In genomic region chr22:38733329-38734202, GRCh38 we compare ENCODE assay signal across 7 cellular contexts. TPM values are rescaled to one million over a fixed set of nuclear protein-coding genes. Genes with fewer than 3 reads are reported as not detected.
DNase-seq lines count a peak whose midpoint lies in the region; ATAC-seq and TF ChIP-seq lines count a peak whose summit lies in the region.

No MANE protein-coding gene starts in this region.

- POLR2A ChIA-PET in naive thymus-derived CD4-positive, alpha-beta T cell (lab: Charles Lee), result interaction anchor here (0.5 to 31.4 kb wide), 12 partner anchors 9 to 118 kb away, joined by 3 to 1007 read pairs (median 4); partner anchors contain the start of genes GTPBP1, NPTXR, SUN2 and TOMM22

- peak; percentile 67 for ATAC-seq in naive thymus-derived CD4-positive, alpha-beta T cell
- ATAC-seq in aorta (ENCODE audit: low FRiP score) (peak; percentile 27), GM18520 (IDR thresholded peaks at IDR 0.05; ENCODE audit: unreplicated experiment) (no peak)

- peak overlapping the region in 5 of 10 donors; percentile 11 to 51 (median 32) for H3K4me3 Mint-ChIP-seq in naive thymus-derived CD4-positive, alpha-beta T cell

- H3K4me3 ChIP-seq in GM12864 (ENCODE audit: low read depth, low read length), result no peak overlapping the region
- no peak overlapping the region for H3K4me3 ChIP-seq in esophagus (ENCODE audit: low read depth in 1 of 2, low read length in 2 of 2)
- no peak overlapping the region for H3K4me3 ChIP-seq in naive thymus-derived CD4-positive, alpha-beta T cell (ENCODE audit: low read length)
- H3K4me3 ChIP-seq in aorta (ENCODE audit: low read length in 2 of 2), result no peak overlapping the region

- TF ChIP-seq CTCF in GM12864 (IDR thresholded peaks at IDR 0.05; ENCODE audit: low read depth, low read length, missing control alignments), result peak; percentile 84

- H3K9me3 ChIP-seq in esophagus (ENCODE audit: control insufficient read depth in 2 of 2, insufficient read depth in 1 of 2, low read depth in 1 of 2, low read length in 1 of 2), result no peaks in the 10 kb centered on the region
- H3K9me3 ChIP-seq in naive thymus-derived CD4-positive, alpha-beta T cell (ENCODE audit: control insufficient read depth in 2 of 3, low read length in 3 of 3), result no peaks in the 10 kb centered on the region
- no peaks in the 10 kb centered on the region for H3K9me3 ChIP-seq in aorta (ENCODE audit: control insufficient read depth, low read length)

- CTCF ChIA-PET in naive thymus-derived CD4-positive, alpha-beta T cell (lab: Charles Lee), result interaction anchor here (0.9 to 3.4 kb wide), 20 partner anchors 9 to 137 kb away, joined by 3 to 24 read pairs (median 4); no protein-coding TSS in a partner anchor

- H3K4me1 Mint-ChIP-seq in naive thymus-derived CD4-positive, alpha-beta T cell, result peaks cover 25 to 65% (median 54%) of the 10 kb centered on the region in 7 donors

- no peak for DNase-seq in GM12864 (ENCODE audit: low read depth)
- peak; percentile 88 for DNase-seq in NCI-H2029 (lab: John Stamatoyannopoulos, UW)
- peak; percentile 64 for DNase-seq in activated CD8-positive, alpha-beta memory T cell treated with anti-CD3 and anti-CD28 coated beads, Interleukin-2, amount 50 U/mL, for 4 hours
- peak in 5 of 9 donors; percentile 37 to 55 (median 49) for DNase-seq in naive thymus-derived CD4-positive, alpha-beta T cell
- DNase-seq in aorta, result peak; percentile 58 to 82

- peaks cover 0 to 17% of the 10 kb centered on the region in 2 donors for H3K4me1 ChIP-seq in esophagus (ENCODE audit: control insufficient read depth in 2 of 2, insufficient read depth in 2 of 2, low read length in 1 of 2)
- H3K4me1 ChIP-seq in naive thymus-derived CD4-positive, alpha-beta T cell (ENCODE audit: control insufficient read depth in 2 of 2, insufficient read depth in 2 of 2, low read length in 2 of 2), result peaks cover 17 to 20% of the 10 kb centered on the region in 2 donors
- peaks cover 0 to 3% of the 10 kb centered on the region in 2 donors for H3K4me1 ChIP-seq in aorta (ENCODE audit: control insufficient read depth in 1 of 2, insufficient read depth in 2 of 2, low read length in 2 of 2)

- H3K27ac ChIP-seq in esophagus (ENCODE audit: low read depth in 2 of 2, low read length in 1 of 2) (peak overlapping the region; percentile 53 to 66), aorta (ENCODE audit: low read depth in 1 of 2, low read length in 2 of 2) (peak overlapping the region in 1 of 2 donors; percentile 74)
- peak overlapping the region; percentile 54 for H3K27ac ChIP-seq in naive thymus-derived CD4-positive, alpha-beta T cell (ENCODE audit: low read depth, low read length)

- H3K27ac Mint-ChIP-seq in naive thymus-derived CD4-positive, alpha-beta T cell, result peak overlapping the region; percentile 79 to 91 (median 87)

- H3K36me3 ChIP-seq in esophagus (ENCODE audit: control insufficient read depth in 2 of 2, insufficient read depth in 2 of 2, low read length in 1 of 2) (peaks cover 40 to 62% of the 10 kb centered on the region in 2 donors), aorta (ENCODE audit: control insufficient read depth in 1 of 2, insufficient read depth in 2 of 2, low read length in 1 of 2) (peaks cover 2 to 19% of the 10 kb centered on the region in 2 donors)
- peaks cover 37 to 87% (median 45%) of the 10 kb centered on the region in 3 experiments for H3K36me3 ChIP-seq in naive thymus-derived CD4-positive, alpha-beta T cell (ENCODE audit: control insufficient read depth in 2 of 3, insufficient read depth in 3 of 3, low read length in 3 of 3)

- H3K27me3 Mint-ChIP-seq in naive thymus-derived CD4-positive, alpha-beta T cell, result no peaks in the 10 kb centered on the region

- H3K27me3 ChIP-seq in esophagus (ENCODE audit: control insufficient read depth in 1 of 2, insufficient read depth in 2 of 2, low read length in 2 of 2) (no peaks in the 10 kb centered on the region), aorta (ENCODE audit: control insufficient read depth in 1 of 2, insufficient read depth in 2 of 2, low read length in 1 of 2) (no peaks in the 10 kb centered on the region)
- no peaks in the 10 kb centered on the region for H3K27me3 ChIP-seq in naive thymus-derived CD4-positive, alpha-beta T cell (ENCODE audit: control insufficient read depth in 2 of 2, insufficient read depth in 2 of 2, low read length in 2 of 2)

- H3K9me3 Mint-ChIP-seq in naive thymus-derived CD4-positive, alpha-beta T cell, result peaks cover 0 to 8% (median 0%) of the 10 kb centered on the region in 11 donors

- intact Hi-C loops in naive thymus-derived CD4-positive, alpha-beta T cell (cut with micrococcal nuclease), result loop anchor here (1.0 to 2.0 kb wide), 5 partner anchors 17 to 136 kb away; no protein-coding TSS in a partner anchor
- intact Hi-C loops in aorta (cut with DNase I), result no loop called here

- 40% methylated on average over 9 of the region's 9 CpGs for WGBS in esophagus, 2 donors
- 29 to 35% methylated on average over 9 of the region's 9 CpGs for WGBS in aorta, 2 donors

- peaks cover 0 to 45% (median 23%) of the 10 kb centered on the region in 5 donors for H3K36me3 Mint-ChIP-seq in naive thymus-derived CD4-positive, alpha-beta T cell

RNA-seq across cellular contexts. Expression of gene SUN2, which starts 22.2 kb away (rescaled TPM):
- 10 to 100 TPM; 61.7 to 70.1 TPM for polyA plus RNA-seq in esophagus
- 100 to 1,000 TPM; 509 to 977 (median 558) TPM for total RNA-seq in naive thymus-derived CD4-positive, alpha-beta T cell
- 100 to 1,000 TPM; 397 to 696 TPM for polyA plus RNA-seq in naive thymus-derived CD4-positive, alpha-beta T cell
- 100 to 1,000 TPM; 275 to 495 TPM for total RNA-seq in aorta
- 100 to 1,000 TPM in 1 of 2 donors, 10 to 100 TPM in 1; 95.4 to 303 TPM for polyA plus RNA-seq in aorta

RNA-seq across cellular contexts. Expression of gene GTPBP1, which starts 27.8 kb away (rescaled TPM):
- 10 to 100 TPM; 12.5 to 19.4 TPM for polyA plus RNA-seq in esophagus
- total RNA-seq in naive thymus-derived CD4-positive, alpha-beta T cell, result 100 to 1,000 TPM in 2 of 5 experiments, 10 to 100 TPM in 3; 79.1 to 209 (median 91.9) TPM
- 10 to 100 TPM; 16.9 to 32.8 TPM for polyA plus RNA-seq in naive thymus-derived CD4-positive, alpha-beta T cell
- 10 to 100 TPM; 49.5 to 59.2 TPM for total RNA-seq in aorta
- polyA plus RNA-seq in aorta, result 10 to 100 TPM; 10.5 to 21.6 TPM

RNA-seq across cellular contexts. Expression of gene JOSD1, which starts 32.8 kb away (rescaled TPM):
- polyA plus RNA-seq in esophagus (10 to 100 TPM in 1 of 2 donors, 1 to 10 TPM in 1; 9.2 to 16.5 TPM), aorta (10 to 100 TPM; 19.7 to 30.0 TPM)
- 100 to 1,000 TPM in 2 of 5 experiments, 10 to 100 TPM in 3; 60.6 to 175 (median 74.9) TPM for total RNA-seq in naive thymus-derived CD4-positive, alpha-beta T cell
- polyA plus RNA-seq in naive thymus-derived CD4-positive, alpha-beta T cell, result 1 to 10 TPM; 7.4 to 8.1 TPM
- 10 to 100 TPM; 54.0 to 54.7 TPM for total RNA-seq in aorta

RNA-seq across cellular contexts. Expression of gene TOMM22, which starts 51.8 kb away (rescaled TPM):
- polyA plus RNA-seq in esophagus (10 to 100 TPM; 14.4 to 41.1 TPM), aorta (10 to 100 TPM; 28.9 to 42.4 TPM)
- 10 to 100 TPM; 45.0 to 92.4 (median 50.6) TPM for total RNA-seq in naive thymus-derived CD4-positive, alpha-beta T cell
- polyA plus RNA-seq in naive thymus-derived CD4-positive, alpha-beta T cell, result 10 to 100 TPM; 47.3 to 53.1 TPM
- 10 to 100 TPM; 36.0 to 39.2 TPM for total RNA-seq in aorta

Comparison
In these comparisons a context has a peak if more than half of its experiments do, and no peak if none do; other contexts are left out.
1. intact Hi-C loops: an anchor here in naive thymus-derived CD4-positive, alpha-beta T cell (1.0 to 2.0 kb wide); none called in aorta.